In the genomic region with DNA sequence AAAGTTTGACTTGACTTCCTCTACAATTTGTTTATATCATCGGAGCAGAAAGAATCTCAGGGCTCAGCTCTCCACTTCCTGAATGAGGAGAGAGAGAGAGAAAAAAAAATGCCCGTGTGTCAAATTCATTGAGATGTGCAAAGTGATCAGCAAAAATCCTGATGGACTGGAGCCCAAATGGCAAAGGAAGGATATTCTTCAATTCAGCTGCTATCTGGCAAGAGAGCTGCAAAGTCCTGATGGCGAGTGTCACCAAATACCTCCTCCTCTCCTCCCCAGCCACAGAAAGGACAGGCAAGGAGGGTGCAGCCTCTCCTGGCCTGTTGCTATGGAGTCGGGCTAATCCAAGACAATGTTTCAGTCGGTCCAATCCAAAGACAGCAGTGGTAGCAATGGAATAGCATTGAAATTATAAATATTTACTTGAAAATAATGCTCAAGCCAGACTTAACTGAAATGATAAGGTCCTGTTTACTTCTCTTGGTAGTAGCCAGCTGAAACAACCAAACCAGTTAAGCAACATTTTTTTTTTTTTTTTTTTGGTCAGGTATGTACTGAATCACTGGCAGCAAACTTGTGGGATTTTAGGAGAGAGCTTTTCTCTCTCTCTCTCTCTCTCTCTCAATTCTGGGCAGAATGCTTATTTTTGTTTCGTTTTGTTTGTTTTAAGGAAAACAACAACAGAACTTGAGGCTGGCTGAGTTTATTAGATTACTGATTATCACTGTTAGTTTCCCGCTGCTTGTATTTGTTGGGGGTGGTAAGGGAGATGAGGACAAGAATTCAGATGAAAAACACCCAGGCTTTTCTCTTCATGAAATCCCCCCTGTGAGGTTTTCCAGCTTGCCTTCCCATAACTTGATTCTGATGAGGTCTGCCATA, we compare ENCODE assay signal across 1 cellular context.
TF ChIP-seq lines count a peak whose summit lies in the region.

No MANE protein-coding gene starts in this region.

TF ChIP-seq in HepG2, 621 proteins besides CTCF, POLR2A, EP300 and RAD21 (continued from another document):
- TF ChIP-seq STAT6 (CRISPR knock-in tag; IDR thresholded peaks at IDR 0.05; ENCODE audit: borderline replicate concordance) (no peak), NFIC (IDR thresholded peaks at IDR 0.05; ENCODE audit: low read length) (peak; percentile 15; the same call in 1 of the 2 replicates), ZNF138 (CRISPR knock-in tag; IDR thresholded peaks at IDR 0.05; ENCODE audit: low read depth) (no peak), KDM1A (CRISPR knock-in tag; IDR thresholded peaks at IDR 0.05) (no peak), KLF16 (CRISPR knock-in tag; IDR thresholded peaks at IDR 0.05) (peak in 1 of 2 experiments; percentile 31; a peak in 2 of 4 replicates), MAFF (IDR thresholded peaks at IDR 0.05; ENCODE audit: low read depth, low read length) (0 out of 2 replicates have a peak, but pooled peaks have one; percentile 2), FOXP4 (CRISPR knock-in tag; IDR thresholded peaks at IDR 0.05) (peak; percentile 29; the same call in 1 of the 2 replicates), RARA (CRISPR knock-in tag; IDR thresholded peaks at IDR 0.05) (no peak), HMGXB4 (CRISPR knock-in tag; IDR thresholded peaks at IDR 0.05; ENCODE audit: borderline replicate concordance in 1 of 2, low read depth in 1 of 2) (0 out of 4 replicates have a peak, but pooled peaks of 1 of the 2 experiments have one; percentile 19), HCFC1 (IDR thresholded peaks at IDR 0.05; ENCODE audit: low read depth, low read length) (no peak), ZNF431 (CRISPR knock-in tag; IDR thresholded peaks at IDR 0.05; ENCODE audit: borderline replicate concordance, low read depth) (no peak), ZNF660 (CRISPR knock-in tag; IDR thresholded peaks at IDR 0.05; ENCODE audit: borderline replicate concordance, low read depth) (no peak), PRDM10 (CRISPR knock-in tag; IDR thresholded peaks at IDR 0.05; ENCODE audit: low read depth) (peak; percentile 52; the same call in 1 of the 2 replicates), MAFK (conservative IDR thresholded peaks at IDR 0.05 in 1 of 2, IDR thresholded peaks at IDR 0.05 in 1 of 2; ENCODE audit: low read length in 2 of 2) (peak in 1 of 2 experiments; percentile 21; a peak in 1 of 4 replicates), U2AF1 (optimal IDR thresholded peaks at IDR 0.05; ENCODE audit: low read depth, low read length) (no peak), HBP1 (CRISPR knock-in tag; IDR thresholded peaks at IDR 0.05; ENCODE audit: low read depth) (0 out of 2 replicates have a peak, but pooled peaks have one; percentile 20), LCORL (IDR thresholded peaks at IDR 0.05) (no peak), LCORL (CRISPR knock-in tag; IDR thresholded peaks at IDR 0.05) (peak; percentile 35; the same call in 1 of the 2 replicates), MXD4 (CRISPR knock-in tag; IDR thresholded peaks at IDR 0.05) (no peak; the same call in 1 of the 2 replicates)
- TF ChIP-seq, protein P1, sequence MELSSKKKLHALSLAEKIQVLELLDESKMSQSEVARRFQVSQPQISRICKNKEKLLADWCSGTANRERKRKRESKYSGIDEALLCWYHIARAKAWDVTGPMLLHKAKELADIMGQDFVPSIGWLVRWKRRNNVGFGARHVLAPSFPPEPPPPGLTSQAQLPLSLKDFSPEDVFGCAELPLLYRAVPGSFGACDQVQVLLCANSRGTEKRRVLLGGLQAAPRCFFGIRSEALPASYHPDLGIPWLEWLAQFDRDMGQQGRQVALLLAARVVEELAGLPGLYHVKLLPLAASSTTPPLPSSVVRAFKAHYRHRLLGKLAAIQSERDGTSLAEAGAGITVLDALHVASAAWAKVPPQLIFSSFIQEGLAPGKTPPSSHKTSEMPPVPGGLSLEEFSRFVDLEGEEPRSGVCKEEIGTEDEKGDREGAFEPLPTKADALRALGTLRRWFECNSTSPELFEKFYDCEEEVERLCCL (CRISPR knock-in tag; IDR thresholded peaks at IDR 0.05; ENCODE audit: borderline replicate concordance): no peak
- TF ChIP-seq, protein P2, sequence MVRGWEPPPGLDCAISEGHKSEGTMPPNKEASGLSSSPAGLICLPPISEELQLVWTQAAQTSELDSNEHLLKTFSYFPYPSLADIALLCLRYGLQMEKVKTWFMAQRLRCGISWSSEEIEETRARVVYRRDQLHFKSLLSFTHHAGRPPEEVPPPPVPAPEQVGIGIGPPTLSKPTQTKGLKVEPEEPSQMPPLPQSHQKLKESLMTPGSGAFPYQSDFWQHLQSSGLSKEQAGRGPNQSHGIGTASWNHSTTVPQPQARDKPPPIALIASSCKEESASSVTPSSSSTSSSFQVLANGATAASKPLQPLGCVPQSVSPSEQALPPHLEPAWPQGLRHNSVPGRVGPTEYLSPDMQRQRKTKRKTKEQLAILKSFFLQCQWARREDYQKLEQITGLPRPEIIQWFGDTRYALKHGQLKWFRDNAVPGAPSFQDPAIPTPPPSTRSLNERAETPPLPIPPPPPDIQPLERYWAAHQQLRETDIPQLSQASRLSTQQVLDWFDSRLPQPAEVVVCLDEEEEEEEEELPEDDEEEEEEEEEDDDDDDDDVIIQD (CRISPR knock-in tag; IDR thresholded peaks at IDR 0.05; ENCODE audit: low read depth): no peak
- TF ChIP-seq, protein P3, sequence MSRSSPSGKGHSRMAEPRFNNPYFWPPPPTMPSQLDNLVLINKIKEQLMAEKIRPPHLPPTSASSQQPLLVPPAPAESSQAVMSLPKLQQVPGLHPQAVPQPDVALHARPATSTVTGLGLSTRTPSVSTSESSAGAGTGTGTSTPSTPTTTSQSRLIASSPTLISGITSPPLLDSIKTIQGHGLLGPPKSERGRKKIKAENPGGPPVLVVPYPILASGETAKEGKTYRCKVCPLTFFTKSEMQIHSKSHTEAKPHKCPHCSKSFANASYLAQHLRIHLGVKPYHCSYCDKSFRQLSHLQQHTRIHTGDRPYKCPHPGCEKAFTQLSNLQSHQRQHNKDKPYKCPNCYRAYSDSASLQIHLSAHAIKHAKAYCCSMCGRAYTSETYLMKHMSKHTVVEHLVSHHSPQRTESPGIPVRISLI (CRISPR knock-in tag; IDR thresholded peaks at IDR 0.05; ENCODE audit: borderline replicate concordance): peak; percentile 72; the same call in 1 of the 2 replicates
TF ChIP-seq in HepG2: peak in this region for 44.
